Comparison of ENCODE assay signal across 8 cellular contexts in genomic region chr7:100673302-100673941, GRCh38. TPM values are rescaled to one million over a fixed set of nuclear protein-coding genes. Genes with fewer than 3 reads are reported as not detected.
A peak's percentile ranks its signal among the peaks of the same experiment; 100 is the strongest.
DNase-seq lines count a peak whose midpoint lies in the region; ATAC-seq, FAIRE-seq and TF ChIP-seq lines count a peak whose summit lies in the region.

GNB2 (plus strand) TSS chr7:100673740; CDS start chr7:100676266, 2,526 bp downstream.

- H3K27ac ChIP-seq in OCI-LY7 (ENCODE audit: low read depth, low read length, poor library complexity, severe bottlenecking) = peak within 1 kb of the TSS; percentile 64
- H3K27ac ChIP-seq in endothelial cell of umbilical vein (ENCODE audit: insufficient read depth, low read depth, low read length) = peak within 1 kb of the TSS; percentile 89

- H3K79me2 ChIP-seq in OCI-LY7 (ENCODE audit: insufficient read depth, low read depth, low read length) = peaks cover 8% of the 10 kb centered on the region; the same call in 1 of the 2 replicates
- H3K79me2 ChIP-seq in endothelial cell of umbilical vein (ENCODE audit: control insufficient read depth, insufficient read depth, low read length) = peaks cover 28% of the 10 kb centered on the region

- H4K20me1 ChIP-seq in OCI-LY7 (ENCODE audit: insufficient read depth, low read length) (0 out of 2 replicates have a peak, but pooled peaks cover 4% of the 10 kb centered on the region), endothelial cell of umbilical vein (replicated peaks; ENCODE audit: control insufficient read depth, extremely low read depth, insufficient read depth, low read length) (no peaks in the 10 kb centered on the region)

- H3K27me3 ChIP-seq in endothelial cell of umbilical vein (ENCODE audit: control insufficient read depth in 2 of 2, insufficient read depth in 2 of 2, low read length in 2 of 2) = peaks cover 2 to 5% of the 10 kb centered on the region in 2 experiments

- no peaks in the 10 kb centered on the region for H3K9me2 ChIP-seq in OCI-LY7 (ENCODE audit: insufficient read depth, low read length)

- POLR2A ChIA-PET in OCI-LY7 (lab: Charles Lee) = interaction anchor here (0.6 kb wide), 1 partner anchor 48 kb away, joined by 3 read pairs; no protein-coding TSS in a partner anchor
- POLR2A ChIA-PET in endothelial cell of umbilical vein (lab: Charles Lee) = interaction anchor here (0.5 to 1.3 kb wide), 3 partner anchors 36 to 245 kb away, joined by 3 to 14 read pairs (median 4); partner anchors contain the start of genes FBXO24 and LRCH4

- peak; percentile 97 for DNase-seq in D341Med (ENCODE audit: low spot score)
- DNase-seq in HuH-7.5 (ENCODE audit: low spot score) = peak; percentile 98
- peak; percentile 98 for DNase-seq in OCI-LY7 (ENCODE audit: low spot score)
- DNase-seq in activated T-cell treated with anti-CD3 and anti-CD28 coated beads for 1 hour (ENCODE audit: low read depth) = peak; percentile 98
- DNase-seq in endothelial cell of umbilical vein (ENCODE audit: low read depth, low spot score) = peak; percentile 99
- peak; percentile 96 for DNase-seq in middle frontal gyrus (ENCODE audit: extremely low spot score, low spot score)
- peak; percentile 97 to 98 for DNase-seq in stimulated activated CD8-positive, alpha-beta memory T cell treated with anti-CD3 and anti-CD28 coated beads, Interleukin-2, amount 100 ng/mL, for 48 hours (ENCODE audit: low read depth in 2 of 2)

- TF ChIP-seq CTCF in OCI-LY7 (conservative IDR thresholded peaks at IDR 0.05; ENCODE audit: low read length) = no peak
- no peak for TF ChIP-seq CTCF in endothelial cell of umbilical vein (IDR thresholded peaks at IDR 0.05; ENCODE audit: extremely low read depth in 1 of 2, insufficient read depth in 1 of 2, low read depth in 1 of 2, low read length in 2 of 2)

- H3K9me1 ChIP-seq in endothelial cell of umbilical vein (replicated peaks; ENCODE audit: control insufficient read depth, extremely low read depth, insufficient read depth, low read length) = no peaks in the 10 kb centered on the region

- no peaks in the 10 kb centered on the region for H3K9me3 ChIP-seq in OCI-LY7 (ENCODE audit: low read length)
- no peaks in the 10 kb centered on the region for H3K9me3 ChIP-seq in endothelial cell of umbilical vein (replicated peaks; ENCODE audit: control insufficient read depth, insufficient read depth, low read length)

- H3K9ac ChIP-seq in endothelial cell of umbilical vein (replicated peaks; ENCODE audit: extremely low read depth, insufficient read depth, low read length) = peak within 1 kb of the TSS; percentile 93

- peaks cover 22% of the 10 kb centered on the region for H3K36me3 ChIP-seq in OCI-LY7 (ENCODE audit: insufficient read depth, low read length)
- peaks cover 6 to 20% of the 10 kb centered on the region in 2 experiments for H3K36me3 ChIP-seq in endothelial cell of umbilical vein (ENCODE audit: control insufficient read depth in 2 of 2, extremely low read depth in 1 of 2, insufficient read depth in 2 of 2, low read length in 2 of 2)

- dilution Hi-C loops in endothelial cell of umbilical vein (cut with MboI; ENCODE audit: extremely low pct_ligation_motif_present, low sequenced_read_pairs) = no loop called here

- H3K4me1 ChIP-seq in OCI-LY7 (ENCODE audit: insufficient read depth, low read length, poor library complexity, severe bottlenecking) (peaks cover 9% of the 10 kb centered on the region), endothelial cell of umbilical vein (ENCODE audit: control insufficient read depth, extremely low read depth, insufficient read depth, low read length) (peaks cover 4% of the 10 kb centered on the region)

- FAIRE-seq in endothelial cell of umbilical vein (lab: Jason Lieb, UNC) = peak; percentile 99

- no TSS peak for BruUV-seq in OCI-LY7 (replicated peaks; lab: Mats Ljungman, UMichigan)
- BruUV-seq in endothelial cell of umbilical vein (replicated peaks; lab: Mats Ljungman, UMichigan) = no TSS peak

- TF ChIP-seq POLR2A in endothelial cell of umbilical vein (IDR thresholded peaks at IDR 0.05; ENCODE audit: low read depth, low read length) = peak; percentile 51

- H2AFZ ChIP-seq in OCI-LY7 (ENCODE audit: low read length) (peak within 1 kb of the TSS; percentile 66; the same call in 1 of the 2 replicates), endothelial cell of umbilical vein (ENCODE audit: low read depth, low read length) (peak within 1 kb of the TSS; percentile 73)

- ATAC-seq in GM21526 (IDR thresholded peaks at IDR 0.05; ENCODE audit: low FRiP score, unreplicated experiment) = peak; percentile 50

- intact Hi-C loops in OCI-LY7 (cut with micrococcal nuclease; ENCODE audit: unreplicated experiment) = loop anchor here (1.0 to 10.0 kb wide), 3 partner anchors 39 to 199 kb away; partner anchors contain the start of genes MOSPD3 and TSC22D4
- intact Hi-C loops in endothelial cell of umbilical vein (cut with micrococcal nuclease) = loop anchor here (1.0 kb wide), 7 partner anchors 17 to 87 kb away; partner anchors contain the start of genes ACTL6B, FBXO24, LRCH4 and MOSPD3

- H3K4me2 ChIP-seq in OCI-LY7 (ENCODE audit: low read length) = peak within 1 kb of the TSS; percentile 80
- peak within 1 kb of the TSS; percentile 74 for H3K4me2 ChIP-seq in endothelial cell of umbilical vein (ENCODE audit: insufficient read depth, low read length)

- CTCF ChIA-PET in OCI-LY7 (lab: Charles Lee; ENCODE audit: unreplicated experiment) (interaction anchor here (0.6 kb wide), 1 partner anchor 216 kb away, joined by 5 read pairs; the partner anchor contains the start of gene UFSP1), endothelial cell of umbilical vein (lab: Charles Lee) (interaction anchor here (1.0 to 1.7 kb wide), 8 partner anchors 32 to 204 kb away, joined by 3 to 13 read pairs (median 4); partner anchors contain the start of genes FBXO24, LRCH4, MOSPD3 and POP7)

- H3K4me3 ChIP-seq in OCI-LY7 (ENCODE audit: low read depth, low read length, poor library complexity, severe bottlenecking) (peak within 1 kb of the TSS; percentile 99), endothelial cell of umbilical vein (replicated peaks in 1 of 3; ENCODE audit: insufficient read depth in 1 of 3, low read depth in 1 of 3, low read length in 3 of 3) (peak within 1 kb of the TSS; percentile 70 to 88 (median 86))

TF ChIP-seq in endothelial cell of umbilical vein, 7 proteins besides CTCF, POLR2A, EP300 and RAD21:
- TF ChIP-seq FOS (IDR thresholded peaks at IDR 0.05; ENCODE audit: borderline replicate concordance, insufficient read depth, low read length) = no peak
- peak; percentile 8 for TF ChIP-seq MYC (IDR thresholded peaks at IDR 0.05; ENCODE audit: low read depth, low read length)
- peak; percentile 86 for TF ChIP-seq POLR2AphosphoS5 (IDR thresholded peaks at IDR 0.05; ENCODE audit: insufficient read depth, low read depth, low read length)
- no peak for TF ChIP-seq EZH2 (IDR thresholded peaks at IDR 0.05; ENCODE audit: borderline replicate concordance, low read depth, low read length, severe bottlenecking)
- TF ChIP-seq MAX (IDR thresholded peaks at IDR 0.05; ENCODE audit: insufficient read depth, insufficient read length) = peak; percentile 85
- TF ChIP-seq GATA2 (IDR thresholded peaks at IDR 0.05; ENCODE audit: insufficient read depth, insufficient read length, low read depth, low read length) = no peak
- no peak for TF ChIP-seq JUN (IDR thresholded peaks at IDR 0.05; ENCODE audit: borderline replicate concordance, insufficient read depth, insufficient read length, low read depth)

RNA-seq across cellular contexts. Expression of gene GNB2, which starts in this region (rescaled TPM):
- total RNA-seq in OCI-LY7 (2014; rRNA removed; shearing (Covaris generic)) = 59.4 and 80.4 TPM in 2 replicates
- total RNA-seq in OCI-LY7 (2022) = 174 and 180 TPM in 2 replicates
- 297 and 300 TPM in 2 replicates for total RNA-seq in endothelial cell of umbilical vein
- 433 and 502 TPM in 2 replicates for polyA plus RNA-seq in endothelial cell of umbilical vein
- 293 and 302 TPM in 2 replicates for polyA plus RNA-seq in endothelial cell of umbilical vein (2011; cell fraction: cytosol; rRNA removed)
- polyA plus RNA-seq in endothelial cell of umbilical vein (2011; cell fraction: nucleus; rRNA removed) = 148 and 171 TPM in 2 replicates
- 244 and 284 TPM in 2 replicates for polyA plus RNA-seq in endothelial cell of umbilical vein (2012)
- polyA minus RNA-seq in endothelial cell of umbilical vein = 108 and 165 TPM in 2 replicates
- 104 TPM for polyA minus RNA-seq in endothelial cell of umbilical vein (2011; cell fraction: cytosol; rRNA and poly(A)+ RNA removed)
- 27.5 and 34.4 TPM in 2 replicates for polyA minus RNA-seq in endothelial cell of umbilical vein (2011; cell fraction: nucleus; rRNA and poly(A)+ RNA removed)

Comparison
In these comparisons a context has a peak if more than half of its experiments do, and no peak if none do; other contexts are left out.
1. Peak in every context shown above with its lines: DNase-seq, ATAC-seq, H3K4me3 ChIP-seq and H3K27ac ChIP-seq.